In genomic region chr6:145865595-145865994, GRCh38 we compare ENCODE assay signal across 12 cellular contexts. TPM values are rescaled to one million over a fixed set of nuclear protein-coding genes. Genes with fewer than 3 reads are reported as not detected.
DNase-seq lines count a peak whose midpoint lies in the region; ATAC-seq, FAIRE-seq and TF ChIP-seq lines count a peak whose summit lies in the region.
"Had no signal": no experiment of that assay in that cellular context is flagged by ENCODE, and none has a peak within 500 bp of the region (broad histone marks: within the 10 kb centered on the region; RNA-seq: fewer than 3 reads in every experiment).

No MANE protein-coding gene starts in this region.

- TF ChIP-seq EP300 in GM12878 (IDR thresholded peaks at IDR 0.05; ENCODE audit: borderline replicate concordance in 1 of 2, control insufficient read depth in 1 of 2, low read depth in 2 of 2, low read length in 2 of 2) (no peak), transverse colon (IDR thresholded peaks at IDR 0.05; ENCODE audit: low read depth) (no peak)

- H3K4me1 ChIP-seq in GM12878 (ENCODE audit: control insufficient read depth, insufficient read depth, low read length) (peaks cover 35% of the 10 kb centered on the region), transverse colon (peaks cover 0 to 8% (median 0%) of the 10 kb centered on the region in 4 donors)

- BruUV-seq in GM12878 (replicated peaks; lab: Mats Ljungman, UMichigan), result no TSS peak

- no peaks in the 10 kb centered on the region for H3K36me3 ChIP-seq in GM12878 (ENCODE audit: control insufficient read depth in 2 of 2, insufficient read depth in 2 of 2, low read length in 1 of 2)
- peaks cover 0 to 4% (median 0%) of the 10 kb centered on the region in 4 donors for H3K36me3 ChIP-seq in transverse colon

- FAIRE-seq in GM12892 (lab: Jason Lieb, UNC) (peak; percentile 91), GM12878 (lab: Jason Lieb, UNC) (no peak)
- FAIRE-seq: D721Med had no signal

- 30% methylated on average over 2 of the region's 2 CpGs for WGBS in GM12878 (ENCODE audit: insufficient coverage, insufficient replicate concordance, low lambda C conversion rate, missing lambda C conversion rate)
- 92 to 100% methylated on average over 2 of the region's 2 CpGs for WGBS in transverse colon (ENCODE audit: low coverage in 1 of 2), 2 donors

- no peaks in the 10 kb centered on the region; the same call in 2 of the 3 replicates for H3K9me3 ChIP-seq in GM12878 (replicated peaks; ENCODE audit: control insufficient read depth, insufficient read depth, low read length)
- peaks cover 4 to 5% of the 10 kb centered on the region in 2 donors for H3K9me3 ChIP-seq in transverse colon

- H2AFZ ChIP-seq in GM12878 (ENCODE audit: control insufficient read depth, low read depth, low read length), result peak overlapping the region; percentile 73

- POLR2A ChIA-PET in GM12878 (lab: Charles Lee), result interaction anchor here (1.2 to 3.7 kb wide), 3 partner anchors 12 to 54 kb away, joined by 3 to 18 read pairs (median 7); partner anchors contain the start of gene FBXO30

- TF ChIP-seq CTCF in GM12878 (IDR thresholded peaks at IDR 0.05 in 2 of 3, conservative IDR thresholded peaks at IDR 0.05 in 1 of 3; ENCODE audit: control insufficient read depth in 2 of 3, extremely low read depth in 1 of 3, insufficient read depth in 1 of 3, low read depth in 3 of 3, low read length in 3 of 3), result no peak
- no peak for TF ChIP-seq CTCF in transverse colon (IDR thresholded peaks at IDR 0.05)

- intact Hi-C loops in GM12878 (cut with micrococcal nuclease; ENCODE audit: unreplicated experiment) (loop anchor here (2.0 kb wide), 2 partner anchors 51 to 131 kb away; partner anchors contain the start of genes EPM2A and FBXO30), transverse colon (cut with DNase I; ENCODE audit: low total_unique reads) (no loop called here)

- no peak for TF ChIP-seq POLR2A in GM12892 (IDR thresholded peaks at IDR 0.05; ENCODE audit: low read depth, low read length)
- TF ChIP-seq POLR2A in GM12878 (IDR thresholded peaks at IDR 0.05; ENCODE audit: low read depth, low read length), result no peak
- TF ChIP-seq POLR2A in transverse colon (IDR thresholded peaks at IDR 0.05), result no peak

- H3K27ac ChIP-seq in GM12878 (ENCODE audit: control insufficient read depth, insufficient read depth) (peak overlapping the region; percentile 77), transverse colon (no peak overlapping the region)

- peak overlapping the region; percentile 84 for H3K4me2 ChIP-seq in GM12878 (ENCODE audit: control insufficient read depth, insufficient read depth)

- no peak overlapping the region for H3K4me3 ChIP-seq in GM12878
- H3K4me3 ChIP-seq in transverse colon, result no peak overlapping the region
- H3K4me3 ChIP-seq: skin epidermis had no signal

- CTCF ChIA-PET in GM12878 (lab: Yijun Ruan, JAX), result interaction anchor here (1.0 to 2.1 kb wide), 4 partner anchors 20 to 128 kb away, joined by 3 to 7 read pairs (median 5); no protein-coding TSS in a partner anchor

- no peaks in the 10 kb centered on the region for H3K27me3 ChIP-seq in GM12878 (replicated peaks in 1 of 2; ENCODE audit: control insufficient read depth in 2 of 2, insufficient read depth in 2 of 2, low read length in 1 of 2)
- no peaks in the 10 kb centered on the region for H3K27me3 ChIP-seq in transverse colon

- peak overlapping the region; percentile 43 for H3K9ac ChIP-seq in GM12878 (ENCODE audit: control insufficient read depth, insufficient read depth, low read length)

- in situ Hi-C loops in GM12878 (cut with MboI), result no loop called here
- in situ Hi-C loops in transverse colon (cut with MboI; ENCODE audit: low pct_ligation_motif_present in 1 of 4, low pct_unique_long_range_greater_than_20kb in 1 of 4, low sequenced_read_pairs in 3 of 4), result no loop called here

- DNase-seq in GM12892 (ENCODE audit: insufficient read length) (no peak), GM12878 (ENCODE audit: low read depth, low spot score) (no peak), transverse colon (no peak), AG20443 (ENCODE audit: low spot score) (no peak), NCI-H146 (lab: John Stamatoyannopoulos, UW) (no peak)
- DNase-seq in stimulated activated CD4-positive, alpha-beta T cell treated with anti-CD3 and anti-CD28 coated beads, Interleukin-4, amount 100 ng/mL, for 1 hour, result no peak
- DNase-seq: effector CD4-positive, alpha-beta T cell; NCI-H1417 had no signal

- no peaks in the 10 kb centered on the region for H3K79me2 ChIP-seq in GM12878 (ENCODE audit: control insufficient read depth, insufficient read depth, low read length)

- H4K20me1 ChIP-seq in GM12878 (ENCODE audit: control insufficient read depth, insufficient read depth), result no peaks in the 10 kb centered on the region

- SMC1A ChIA-PET in GM12878 (lab: Charles Lee; ENCODE audit: uncharacterized antibody, unreplicated experiment), result interaction anchor here (0.6 to 3.0 kb wide), 12 partner anchors 9 to 1297 kb away, joined by 3 to 11 read pairs (median 4); partner anchors contain the start of gene FBXO30

- TF ChIP-seq RAD21 in GM12878 (IDR thresholded peaks at IDR 0.05; ENCODE audit: insufficient read depth, low read depth, low read length), result no peak

- RAD21 ChIA-PET in GM12878 (lab: Charles Lee; ENCODE audit: unreplicated experiment), result interaction anchor here (1.1 to 2.4 kb wide), 6 partner anchors 18 to 133 kb away, joined by 3 to 16 read pairs (median 7); partner anchors contain the start of genes EPM2A and FBXO30

- ATAC-seq in GM21367 (IDR thresholded peaks at IDR 0.05; ENCODE audit: unreplicated experiment), result peak; percentile 22
- ATAC-seq in HG03139 (IDR thresholded peaks at IDR 0.05; ENCODE audit: unreplicated experiment), result peak; percentile 16
- ATAC-seq in GM12878, result peak; percentile 28

TF ChIP-seq in GM12878, 131 proteins besides CTCF, POLR2A, EP300 and RAD21 (continues in another document):
- TF ChIP-seq BCLAF1 (IDR thresholded peaks at IDR 0.05), result no peak
- no peak for TF ChIP-seq NR2C2 (IDR thresholded peaks at IDR 0.05; ENCODE audit: borderline replicate concordance, control insufficient read depth, insufficient read length, low read depth)
- no peak for TF ChIP-seq CBFB (IDR thresholded peaks at IDR 0.05; ENCODE audit: low read depth)
- no peak; the same call in 1 of the 2 replicates for TF ChIP-seq NR2F1 (conservative IDR thresholded peaks at IDR 0.05)
- TF ChIP-seq WRNIP1 (IDR thresholded peaks at IDR 0.05; ENCODE audit: borderline replicate concordance, low read depth, low read length), result no peak
- no peak for TF ChIP-seq RBBP5 (conservative IDR thresholded peaks at IDR 0.05)
- TF ChIP-seq RUNX3 (IDR thresholded peaks at IDR 0.05; ENCODE audit: low read length), result no peak
- TF ChIP-seq MTA3 (IDR thresholded peaks at IDR 0.05; ENCODE audit: borderline replicate concordance, low read length), result no peak
- TF ChIP-seq SMAD1 (IDR thresholded peaks at IDR 0.05; ENCODE audit: low read depth, partially characterized antibody), result no peak
- no peak for TF ChIP-seq GABPA (IDR thresholded peaks at IDR 0.05; ENCODE audit: low read depth)
- no peak for TF ChIP-seq JUND (IDR thresholded peaks at IDR 0.05; ENCODE audit: low read depth, low read length)
- no peak for TF ChIP-seq HCFC1 (IDR thresholded peaks at IDR 0.05; ENCODE audit: low read length)
- no peak for TF ChIP-seq ASH2L (IDR thresholded peaks at IDR 0.05; ENCODE audit: borderline replicate concordance, low read depth)
- no peak for TF ChIP-seq CREM (IDR thresholded peaks at IDR 0.05; ENCODE audit: low read depth)
- TF ChIP-seq ATF3 (IDR thresholded peaks at IDR 0.05; ENCODE audit: borderline replicate concordance, extremely low read depth, low read depth, low read length), result no peak

RNA-seq across cellular contexts. Expression of gene FBXO30, which starts 51.0 kb away (rescaled TPM):
- polyA plus RNA-seq in GM12892 (2012; ENCODE audit: missing spikeins), result 2.7 TPM
- 12.8 and 13.3 TPM in 2 replicates for total RNA-seq in GM12878 (2013; cell fraction: nucleolus; rRNA removed)
- total RNA-seq in GM12878 (2014; rRNA removed) (5.3 and 6.6 TPM in 2 replicates), GM12878 (2014; rRNA removed; fragmentation: Illumina TruSeq; extraction: Trizol) (4.4 and 5.2 TPM in 2 replicates), GM12878 (2021) (6.9 and 7.2 TPM in 2 replicates), transverse colon (10 to 100 TPM in 1 of 4 donors, 1 to 10 TPM in 3; 6.0 to 13.0 (median 9.2) TPM)
- 2.0 TPM for polyA plus RNA-seq in GM12878 (2011; ENCODE audit: low read depth)
- polyA plus RNA-seq in GM12878 (2011; rRNA removed) (5.3 and 7.3 TPM in 2 replicates), GM12878 (2014; fragmentation: Illumina TruSeq; extraction: Trizol) (5.9 and 7.1 TPM in 2 replicates), GM12878 (2014; fragmentation: Nextera tagmentation; extraction: Ambion mirVana) (1 to 10 TPM; 1.7 to 1.9 TPM), GM12878 (2014; rRNA removed) (3.0 and 3.8 TPM in 2 replicates), GM12878 (2016; fragmentation: Nextera tagmentation; extraction: Ambion mirVana) (1 to 10 TPM; 5.3 to 5.7 TPM)
- polyA plus RNA-seq in GM12878 (2011; cell fraction: cytosol; rRNA removed), result 1.5 and 1.7 TPM in 2 replicates
- 2.9 and 3.3 TPM in 2 replicates for polyA plus RNA-seq in GM12878 (2011; cell fraction: nucleus; rRNA removed)
- 3.0 and 3.3 TPM in 2 replicates for polyA plus RNA-seq in GM12878 (2012)
- polyA minus RNA-seq in GM12878 (2011; rRNA and poly(A)+ RNA removed), result 5.4 and 9.5 TPM in 2 replicates
- 2.3 and 2.8 TPM in 2 replicates for polyA minus RNA-seq in GM12878 (2011; cell fraction: cytosol; rRNA and poly(A)+ RNA removed)
- 6.0 and 8.8 TPM in 2 replicates for polyA minus RNA-seq in GM12878 (2011; cell fraction: nucleus; rRNA and poly(A)+ RNA removed)
